8 cellular contexts compared by ENCODE assay signal in the genomic region with DNA sequence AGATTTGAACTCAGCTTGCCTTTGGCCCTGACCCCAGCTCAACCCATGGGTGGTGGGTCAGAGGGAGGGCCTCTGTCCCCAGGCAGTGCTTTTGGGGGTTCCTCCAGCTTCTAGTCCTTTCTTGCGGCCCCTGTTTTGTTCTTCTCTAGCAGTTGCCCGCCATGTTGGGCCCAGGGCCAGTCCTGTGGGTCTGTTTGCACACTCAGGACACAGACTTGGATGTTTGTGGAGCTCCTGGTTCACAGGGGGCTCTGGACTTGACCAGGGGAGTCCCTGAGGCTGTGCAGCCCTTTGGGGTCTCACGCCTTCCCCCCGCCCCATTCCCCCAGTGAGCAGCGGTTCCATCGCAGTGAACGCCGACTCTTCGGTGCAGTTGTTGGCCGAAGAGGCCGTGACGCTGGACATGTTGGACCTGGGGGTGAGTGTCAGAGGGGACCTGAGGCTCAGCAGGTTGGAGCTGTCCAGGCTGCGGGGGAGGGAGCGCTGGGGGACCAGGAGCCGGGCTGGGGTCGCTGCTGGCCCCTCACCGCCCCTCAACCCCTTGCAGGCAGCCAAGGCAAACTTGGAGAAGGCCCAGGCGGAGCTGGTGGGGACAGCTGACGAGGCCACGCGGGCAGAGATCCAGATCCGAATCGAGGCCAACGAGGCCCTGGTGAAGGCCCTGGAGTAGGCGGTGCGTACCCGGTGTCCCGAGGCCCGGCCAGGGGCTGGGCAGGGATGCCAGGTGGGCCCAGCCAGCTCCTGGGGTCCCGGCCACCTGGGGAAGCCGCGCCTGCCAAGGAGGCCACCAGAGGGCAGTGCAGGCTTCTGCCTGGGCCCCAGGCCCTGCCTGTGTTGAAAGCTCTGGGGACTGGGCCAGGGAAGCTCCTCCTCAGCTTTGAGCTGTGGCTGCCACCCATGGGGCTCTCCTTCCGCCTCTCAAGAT. TPM values are rescaled to one million over a fixed set of nuclear protein-coding genes. Genes with fewer than 3 reads are reported as not detected.
DNase-seq lines count a peak whose midpoint lies in the region; ATAC-seq, FAIRE-seq and TF ChIP-seq lines count a peak whose summit lies in the region.

No MANE protein-coding gene starts in this region.

- H3K27ac ChIP-seq in H1 (ENCODE audit: low read depth, low read length), result no peak overlapping the region

- no peak overlapping the region for H2BK120ac ChIP-seq in H1 (replicated peaks; ENCODE audit: low read depth, low read length)

- H2BK15ac ChIP-seq in H1 (ENCODE audit: low read length), result no peak overlapping the region; the same call in 1 of the 2 replicates

- FAIRE-seq in H1 (lab: Jason Lieb, UNC), result no peak

- TF ChIP-seq EP300 in H1 (IDR thresholded peaks at IDR 0.05; ENCODE audit: borderline replicate concordance in 1 of 2, low read depth in 2 of 2, low read length in 2 of 2), result no peak

- TF ChIP-seq CTCF in H1 (IDR thresholded peaks at IDR 0.05; ENCODE audit: control extremely low read depth in 1 of 3, insufficient read depth in 1 of 3, low read depth in 1 of 3, low read length in 3 of 3), result peak; percentile 86 to 95 (median 94)

- H4K5ac ChIP-seq in H1 (ENCODE audit: insufficient read length, low read depth, low read length), result no peak overlapping the region

- H3K36me3 ChIP-seq in H1 (ENCODE audit: control insufficient read depth in 2 of 4, insufficient read depth in 4 of 4, low read length in 3 of 4), result no peaks in the 10 kb centered on the region

- 0 out of 2 replicates have a peak overlapping the region, but pooled peaks have one; percentile 29 for H4K8ac ChIP-seq in H1 (ENCODE audit: extremely low read depth, insufficient read depth, low read length)

- peaks cover 9% of the 10 kb centered on the region for H3K79me1 ChIP-seq in H1 (ENCODE audit: low read depth, low read length)

- POLR2A ChIA-PET in H1 (lab: Charles Lee; ENCODE audit: partially characterized antibody), result interaction anchor here (0.7 to 10.1 kb wide), 14 partner anchors 9 to 248 kb away, joined by 3 to 355 read pairs (median 4); a partner anchor contains a TSS

- peaks cover 0 to 21% (median 10%) of the 10 kb centered on the region in 4 experiments; a peak in 5 of 7 replicates for H3K4me1 ChIP-seq in H1 (replicated peaks in 1 of 4; ENCODE audit: control insufficient read depth in 3 of 4, insufficient read depth in 4 of 4, low read length in 3 of 4)
- peaks cover 61% of the 10 kb centered on the region for H3K4me1 ChIP-seq in mononuclear cell (ENCODE audit: insufficient read depth, low read length)

- H2BK12ac ChIP-seq in H1 (ENCODE audit: low read depth, low read length), result no peak overlapping the region

- 80% methylated on average over 25 of the region's 33 CpGs; no CpG with 5 or more reads in 1 of the 2 experiments for WGBS in H1 (ENCODE audit: extremely low coverage in 1 of 2, insufficient coverage in 1 of 2, insufficient read length in 1 of 2, insufficient replicate concordance in 2 of 2, low coverage in 1 of 2, low lambda C conversion rate in 2 of 2, missing lambda C conversion rate in 1 of 2), 2 experiments

- no peak for ATAC-seq in HG03439 (IDR thresholded peaks at IDR 0.05; ENCODE audit: unreplicated experiment)

- no peak overlapping the region for H2AK5ac ChIP-seq in H1 (ENCODE audit: low read depth, low read length)

- H3K27me3 ChIP-seq in H1 (replicated peaks in 1 of 4; ENCODE audit: control insufficient read depth in 3 of 4, extremely low read depth in 1 of 4, insufficient read depth in 3 of 4, low read length in 3 of 4) (no peaks in the 10 kb centered on the region), mononuclear cell (ENCODE audit: insufficient read depth, low read length) (no peaks in the 10 kb centered on the region)

- H3K4ac ChIP-seq in H1 (replicated peaks; ENCODE audit: insufficient read length, low read depth, low read length), result no peak overlapping the region

- peak overlapping the region; percentile 32; the same call in 1 of the 2 replicates for H3K18ac ChIP-seq in H1 (ENCODE audit: extremely low read depth, low read length)

- TF ChIP-seq POLR2A in H1 (IDR thresholded peaks at IDR 0.05; ENCODE audit: control extremely low read depth in 1 of 2, low read depth in 2 of 2, low read length in 2 of 2), result no peak

- no peak overlapping the region for H3K23ac ChIP-seq in H1 (ENCODE audit: insufficient read length)

- H4K91ac ChIP-seq in H1 (replicated peaks; ENCODE audit: insufficient read length, low read length), result no peak overlapping the region

- H3K23me2 ChIP-seq in H1 (ENCODE audit: low read depth, low read length), result peaks cover 8% of the 10 kb centered on the region; the same call in 1 of the 2 replicates

- peaks cover 0 to 7% of the 10 kb centered on the region in 2 experiments; a peak in 1 of 4 replicates for H3K79me2 ChIP-seq in H1 (ENCODE audit: control insufficient read depth in 1 of 2, insufficient read depth in 2 of 2, low read length in 2 of 2)

- peak overlapping the region in 1 of 2 experiments; percentile 39; a peak in 1 of 4 replicates for H3K4me2 ChIP-seq in H1 (ENCODE audit: insufficient read depth in 1 of 2, low read depth in 2 of 2, low read length in 2 of 2)

- TF ChIP-seq RAD21 in H1 (IDR thresholded peaks at IDR 0.05 in 1 of 2, conservative IDR thresholded peaks at IDR 0.05 in 1 of 2; ENCODE audit: low read depth in 2 of 2, low read length in 2 of 2), result peak; percentile 86 to 87

- H3K9me3 ChIP-seq in H1 (ENCODE audit: insufficient read depth in 2 of 2, low read depth in 1 of 2, low read length in 1 of 2) (no peaks in the 10 kb centered on the region), mononuclear cell (ENCODE audit: low read depth, low read length) (no peaks in the 10 kb centered on the region)

- peaks cover 0 to 7% of the 10 kb centered on the region in 2 experiments for H4K20me1 ChIP-seq in H1 (replicated peaks in 1 of 2; ENCODE audit: control insufficient read depth in 1 of 2, insufficient read depth in 2 of 2, low read length in 2 of 2)

- no peak overlapping the region for H3K56ac ChIP-seq in H1 (replicated peaks; ENCODE audit: insufficient read length, low read depth, low read length)

- DNase-seq in AG08396 (ENCODE audit: low spot score) (peak; percentile 91), GM19240 (ENCODE audit: insufficient read length, low spot score) (peak; percentile 93), NCI-H774 (lab: John Stamatoyannopoulos, UW) (peak; percentile 27), H1 (ENCODE audit: low read depth in 1 of 2, low spot score in 2 of 2) (peak in 1 of 2 experiments; percentile 94)
- peak; percentile 97 for DNase-seq in activated CD8-positive, alpha-beta memory T cell treated with anti-CD3 and anti-CD28 coated beads for 24 hours
- peak; percentile 78 for DNase-seq in stimulated activated CD8-positive, alpha-beta memory T cell treated with anti-CD3 and anti-CD28 coated beads, Interleukin-4, amount 100 ng/mL, for 1 hour (ENCODE audit: low read depth in 2 of 2, low spot score in 1 of 2)

- H3K14ac ChIP-seq in H1 (ENCODE audit: insufficient read length), result no peak overlapping the region

- CTCF ChIA-PET in H1 (lab: Charles Lee; ENCODE audit: partially characterized antibody), result interaction anchor here (0.6 to 7.7 kb wide), 30 partner anchors 8 to 598 kb away, joined by 3 to 212 read pairs (median 4); a partner anchor contains a TSS

- no peak overlapping the region for H3K4me3 ChIP-seq in H1 (ENCODE audit: extremely low read depth in 1 of 4, insufficient read depth in 2 of 4, low read depth in 3 of 4, low read length in 4 of 4)
- H3K4me3 ChIP-seq in mononuclear cell (ENCODE audit: low read length), result peak overlapping the region; percentile 15

- H2BK5ac ChIP-seq in H1 (ENCODE audit: low read depth, low read length), result no peak overlapping the region

- H3K9ac ChIP-seq in H1 (replicated peaks in 1 of 4; ENCODE audit: extremely low read depth in 1 of 4, low read depth in 3 of 4, low read length in 3 of 4), result no peak overlapping the region

- H2AFZ ChIP-seq in H1 (ENCODE audit: low read length), result no peak overlapping the region

- no peak overlapping the region for H2BK20ac ChIP-seq in H1 (ENCODE audit: low read length)

RNA-seq across cellular contexts. Expression of a gene that starts 2.5 kb away (rescaled TPM):
- 174 and 182 TPM in 2 replicates for total RNA-seq in H1 (2021; fragmentation: NEBNext Ultra II Directional; extraction: Animal tissue kit (Norgen Biotek cat#: 25700))
- 249 and 338 TPM in 2 replicates for polyA plus RNA-seq in H1 (2011; rRNA removed)
- 142 TPM for polyA plus RNA-seq in H1 (2011; cell fraction: cytosol; rRNA removed)
- 120 TPM for polyA plus RNA-seq in H1 (2011; cell fraction: nucleus; rRNA removed)
- 87.3 to 189 TPM (median 180 TPM) in 4 replicates for polyA plus RNA-seq in H1 (2012, experiment 1 of 2)
- 328 TPM for polyA plus RNA-seq in H1 (2012, experiment 2 of 2)
- 148 TPM for polyA plus RNA-seq in H1 (2013, experiment 1 of 2)
- 145 TPM for polyA plus RNA-seq in H1 (2013, experiment 2 of 2)
- 13.4 and 18.6 TPM in 2 replicates for polyA minus RNA-seq in H1 (2011; rRNA and poly(A)+ RNA removed)
- 118 TPM for polyA minus RNA-seq in H1 (2011; cell fraction: cytosol; rRNA and poly(A)+ RNA removed)
- polyA minus RNA-seq in H1 (2011; cell fraction: nucleus; rRNA and poly(A)+ RNA removed), result 40.2 TPM
- 10.4 TPM for total RNA-seq in mononuclear cell

RNA-seq across cellular contexts. Expression of a gene that starts 4.4 kb away (rescaled TPM):
- 159 and 166 TPM in 2 replicates for total RNA-seq in H1 (2021; fragmentation: NEBNext Ultra II Directional; extraction: Animal tissue kit (Norgen Biotek cat#: 25700))
- polyA plus RNA-seq in H1 (2011; rRNA removed), result 39.8 and 86.0 TPM in 2 replicates
- 38.5 TPM for polyA plus RNA-seq in H1 (2011; cell fraction: cytosol; rRNA removed)
- 85.2 TPM for polyA plus RNA-seq in H1 (2011; cell fraction: nucleus; rRNA removed)
- polyA plus RNA-seq in H1 (2012, experiment 1 of 2), result 58.2 to 110 TPM (median 92.2 TPM) in 4 replicates
- polyA plus RNA-seq in H1 (2012, experiment 2 of 2), result 90.5 TPM
- polyA plus RNA-seq in H1 (2013, experiment 1 of 2), result 95.6 TPM
- polyA plus RNA-seq in H1 (2013, experiment 2 of 2), result 90.3 TPM
- 10.3 and 14.3 TPM in 2 replicates for polyA minus RNA-seq in H1 (2011; rRNA and poly(A)+ RNA removed)
- polyA minus RNA-seq in H1 (2011; cell fraction: cytosol; rRNA and poly(A)+ RNA removed), result 86.0 TPM
- 55.2 TPM for polyA minus RNA-seq in H1 (2011; cell fraction: nucleus; rRNA and poly(A)+ RNA removed)
- 67.0 TPM for total RNA-seq in mononuclear cell

RNA-seq across cellular contexts. Expression of a gene that starts 6.2 kb away (rescaled TPM):
- total RNA-seq in H1 (2021; fragmentation: NEBNext Ultra II Directional; extraction: Animal tissue kit (Norgen Biotek cat#: 25700)), result 14.7 and 18.0 TPM in 2 replicates
- polyA plus RNA-seq in H1 (2011; rRNA removed), result 4.9 and 11.6 TPM in 2 replicates
- 7.4 TPM for polyA plus RNA-seq in H1 (2011; cell fraction: cytosol; rRNA removed)
- 39.9 TPM for polyA plus RNA-seq in H1 (2011; cell fraction: nucleus; rRNA removed)
- polyA plus RNA-seq in H1 (2012, experiment 1 of 2), result 4.2 to 12.2 TPM (median 10.1 TPM) in 4 replicates
- 3.2 TPM for polyA plus RNA-seq in H1 (2012, experiment 2 of 2)
- 11.0 TPM for polyA plus RNA-seq in H1 (2013, experiment 1 of 2)
- polyA plus RNA-seq in H1 (2013, experiment 2 of 2), result 9.9 TPM
- polyA minus RNA-seq in H1 (2011; rRNA and poly(A)+ RNA removed), result 2.0 and 2.2 TPM in 2 replicates
- 8.2 TPM for polyA minus RNA-seq in H1 (2011; cell fraction: cytosol; rRNA and poly(A)+ RNA removed)
- polyA minus RNA-seq in H1 (2011; cell fraction: nucleus; rRNA and poly(A)+ RNA removed), result 11.6 TPM
- total RNA-seq in mononuclear cell, result not detected

RNA-seq across cellular contexts. Expression of a gene that starts 25.1 kb away (rescaled TPM):
- total RNA-seq in H1 (2021; fragmentation: NEBNext Ultra II Directional; extraction: Animal tissue kit (Norgen Biotek cat#: 25700)), result 175 TPM in 2 replicates
- 199 and 331 TPM in 2 replicates for polyA plus RNA-seq in H1 (2011; rRNA removed)
- 472 TPM for polyA plus RNA-seq in H1 (2011; cell fraction: cytosol; rRNA removed)
- 581 TPM for polyA plus RNA-seq in H1 (2011; cell fraction: nucleus; rRNA removed)
- 213 to 357 TPM (median 316 TPM) in 4 replicates for polyA plus RNA-seq in H1 (2012, experiment 1 of 2)
- 95.1 TPM for polyA plus RNA-seq in H1 (2012, experiment 2 of 2)
- polyA plus RNA-seq in H1 (2013, experiment 1 of 2), result 151 TPM
- 135 TPM for polyA plus RNA-seq in H1 (2013, experiment 2 of 2)
- polyA minus RNA-seq in H1 (2011; rRNA and poly(A)+ RNA removed), result 44.5 and 56.0 TPM in 2 replicates
- polyA minus RNA-seq in H1 (2011; cell fraction: cytosol; rRNA and poly(A)+ RNA removed), result 77.4 TPM
- polyA minus RNA-seq in H1 (2011; cell fraction: nucleus; rRNA and poly(A)+ RNA removed), result 99.9 TPM
- total RNA-seq in mononuclear cell, result 455 TPM

RNA-seq across cellular contexts. Expression of a gene that starts 31.3 kb away (rescaled TPM):
- 44.5 and 54.6 TPM in 2 replicates for total RNA-seq in H1 (2021; fragmentation: NEBNext Ultra II Directional; extraction: Animal tissue kit (Norgen Biotek cat#: 25700))
- 125 and 159 TPM in 2 replicates for polyA plus RNA-seq in H1 (2011; rRNA removed)
- 76.1 TPM for polyA plus RNA-seq in H1 (2011; cell fraction: cytosol; rRNA removed)
- polyA plus RNA-seq in H1 (2011; cell fraction: nucleus; rRNA removed), result 72.4 TPM
- polyA plus RNA-seq in H1 (2012, experiment 1 of 2), result 39.9 to 68.4 TPM (median 61.5 TPM) in 4 replicates
- polyA plus RNA-seq in H1 (2012, experiment 2 of 2), result 79.3 TPM
- polyA plus RNA-seq in H1 (2013, experiment 1 of 2), result 50.0 TPM
- polyA plus RNA-seq in H1 (2013, experiment 2 of 2), result 59.2 TPM
- polyA minus RNA-seq in H1 (2011; rRNA and poly(A)+ RNA removed), result 6.8 and 9.7 TPM in 2 replicates
- polyA minus RNA-seq in H1 (2011; cell fraction: cytosol; rRNA and poly(A)+ RNA removed), result 22.8 TPM
- 20.8 TPM for polyA minus RNA-seq in H1 (2011; cell fraction: nucleus; rRNA and poly(A)+ RNA removed)
- total RNA-seq in mononuclear cell, result 16.3 TPM

Comparison
In these comparisons a context has a peak if more than half of its experiments do, and no peak if none do; other contexts are left out.
1. RNA of a gene that starts 2.5 kb away (total RNA-seq): 174 to 182 TPM in H1; 10.4 TPM in mononuclear cell (single experiment); every median in the first group is over 10 times any median in the second.
2. RNA of a gene that starts 6.2 kb away (total RNA-seq): 14.7 to 18.0 TPM in H1; not detected in mononuclear cell (single experiment); every median in the first group is over 10 times any median in the second.